In the genomic region with DNA sequence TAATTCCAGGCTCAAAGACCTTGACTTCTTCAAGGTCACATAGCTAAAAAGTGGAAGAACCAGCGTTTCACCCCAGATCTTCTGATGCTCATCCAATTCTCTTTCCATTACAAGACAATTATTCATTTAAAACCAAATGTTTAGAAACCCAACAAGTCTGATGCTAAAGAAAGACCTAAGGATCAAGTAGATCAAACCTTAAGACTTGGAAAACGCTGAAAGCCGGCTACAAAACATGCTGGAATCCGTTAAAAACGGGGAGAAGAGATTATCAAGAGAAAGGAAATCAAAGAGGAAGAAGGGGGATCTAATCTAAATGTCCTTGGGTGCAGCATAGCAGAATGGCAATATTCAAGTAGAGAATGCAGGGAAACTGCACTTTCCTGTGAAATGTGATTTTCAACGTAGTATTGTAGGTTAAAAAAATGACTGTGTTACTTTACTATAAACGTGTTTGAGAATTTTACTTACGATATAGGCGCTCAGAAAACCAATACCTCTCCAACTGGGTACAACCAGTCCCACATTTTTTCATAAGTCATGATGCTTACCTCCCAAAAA, we compare ENCODE assay signal across 9 cellular contexts. TPM values are rescaled to one million over a fixed set of nuclear protein-coding genes. Genes with fewer than 3 reads are reported as not detected.
DNase-seq lines count a peak whose midpoint lies in the region; ATAC-seq and TF ChIP-seq lines count a peak whose summit lies in the region.
"Had no signal": no experiment of that assay in that cellular context is flagged by ENCODE, and none has a peak within 500 bp of the region (broad histone marks: within the 10 kb centered on the region; RNA-seq: fewer than 3 reads in every experiment).

No MANE protein-coding gene starts in this region.

- H3K27ac Mint-ChIP-seq in GM23338 = no peak overlapping the region
- no peak overlapping the region for H3K27ac Mint-ChIP-seq in glutamatergic neuron (ENCODE audit: unreplicated experiment)

- no peaks in the 10 kb centered on the region for H3K9me2 ChIP-seq in GM23338 (ENCODE audit: insufficient read depth)

- peak overlapping the region in 2 of 3 donors; percentile 78 to 79 for H3K9ac ChIP-seq in skeletal muscle tissue (ENCODE audit: low read depth in 1 of 3, low read length in 3 of 3)

- no peaks in the 10 kb centered on the region for H4K20me1 ChIP-seq in GM23338 (replicated peaks; ENCODE audit: insufficient read depth)

- H3K36me3 ChIP-seq in GM23338 (ENCODE audit: insufficient read depth) (no peaks in the 10 kb centered on the region), WERI-Rb-1 (no peaks in the 10 kb centered on the region), skeletal muscle tissue (ENCODE audit: control insufficient read depth in 3 of 3, insufficient read depth in 3 of 3, low read length in 3 of 3) (peaks cover 0 to 2% (median 0%) of the 10 kb centered on the region in 3 donors)

- H3K4me1 ChIP-seq in GM23338 (ENCODE audit: insufficient read depth) (peaks cover 13% of the 10 kb centered on the region; the same call in 1 of the 2 replicates), skeletal muscle tissue (ENCODE audit: control insufficient read depth in 3 of 3, insufficient read depth in 3 of 3, low read length in 3 of 3) (peaks cover 14 to 19% (median 15%) of the 10 kb centered on the region in 3 donors)

- H2AFZ ChIP-seq in GM23338 = peak overlapping the region; percentile 78; the same call in 1 of the 2 replicates

- H3K27me3 ChIP-seq in GM23338 (ENCODE audit: insufficient read depth) (peaks cover 47% of the 10 kb centered on the region), WERI-Rb-1 (ENCODE audit: insufficient read depth, low read depth, severe bottlenecking) (no peaks in the 10 kb centered on the region), skeletal muscle tissue (ENCODE audit: control insufficient read depth in 3 of 3, insufficient read depth in 3 of 3, low read length in 3 of 3) (no peaks in the 10 kb centered on the region)

- TF ChIP-seq CTCF in GM23338 (conservative IDR thresholded peaks at IDR 0.05; ENCODE audit: low read depth in 2 of 2) = no peak
- no peak for TF ChIP-seq CTCF in WERI-Rb-1 (IDR thresholded peaks at IDR 0.05; ENCODE audit: low read depth, low read length)
- no peak for TF ChIP-seq CTCF in glutamatergic neuron (IDR thresholded peaks at IDR 0.05; ENCODE audit: partially characterized antibody, unreplicated experiment)

- H3K9me3 ChIP-seq in WERI-Rb-1 (ENCODE audit: severe bottlenecking) = no peaks in the 10 kb centered on the region
- H3K9me3 ChIP-seq in skeletal muscle tissue (ENCODE audit: control insufficient read depth in 3 of 3, low read length in 3 of 3) = no peaks in the 10 kb centered on the region

- peak overlapping the region; percentile 84 for H3K4me2 ChIP-seq in GM23338

- H3K27ac ChIP-seq in GM23338 (ENCODE audit: low read depth) = no peak overlapping the region
- H3K27ac ChIP-seq in WERI-Rb-1 = no peak overlapping the region
- H3K27ac ChIP-seq in skeletal muscle tissue (ENCODE audit: low read depth, low read length) = no peak overlapping the region

- ATAC-seq in GM23338 (no peak), HG02970 (IDR thresholded peaks at IDR 0.05; ENCODE audit: low FRiP score, unreplicated experiment) (no peak)

- 0 out of 2 replicates have a peak, but pooled peaks cover 5% of the 10 kb centered on the region for H3K79me2 ChIP-seq in GM23338 (replicated peaks; ENCODE audit: insufficient read depth)

- H3K4me1 Mint-ChIP-seq in GM23338 (peaks cover 14% of the 10 kb centered on the region), glutamatergic neuron (ENCODE audit: low read depth, unreplicated experiment) (peaks cover 4% of the 10 kb centered on the region)

- H3K27me3 Mint-ChIP-seq in GM23338 (ENCODE audit: insufficient read depth, low read depth, poor library complexity) (peaks cover 35% of the 10 kb centered on the region), glutamatergic neuron (ENCODE audit: unreplicated experiment) (peaks cover 12% of the 10 kb centered on the region)

- no peaks in the 10 kb centered on the region; the same call in 2 of the 3 replicates for H3K36me3 Mint-ChIP-seq in GM23338 (ENCODE audit: low read depth)
- H3K36me3 Mint-ChIP-seq in glutamatergic neuron (ENCODE audit: unreplicated experiment) = no peaks in the 10 kb centered on the region

- peaks cover 6% of the 10 kb centered on the region; the same call in 1 of the 2 replicates for H3F3A ChIP-seq in GM23338 (replicated peaks; ENCODE audit: low read depth)

- H3K9me3 Mint-ChIP-seq in GM23338 (no peaks in the 10 kb centered on the region), glutamatergic neuron (ENCODE audit: unreplicated experiment) (peaks cover 15% of the 10 kb centered on the region)

- no peak for DNase-seq in GM23338 (ENCODE audit: low spot score)
- no peak for DNase-seq in WERI-Rb-1
- DNase-seq in glutamatergic neuron = no peak
- DNase-seq in epidermal melanocyte (ENCODE audit: insufficient read length, low spot score) = no peak
- DNase-seq in COLO668 (lab: John Stamatoyannopoulos, UW; ENCODE audit: unreplicated experiment) = no peak
- no peak for DNase-seq in stimulated activated CD8-positive, alpha-beta memory T cell treated with anti-CD3 and anti-CD28 coated beads, Interleukin-4, amount 100 ng/mL, for 48 hours
- DNase-seq: SIG-M5 had no signal

- H3K4me3 ChIP-seq in GM23338 (peak overlapping the region; percentile 88), WERI-Rb-1 (ENCODE audit: low read depth, low read length) (peak overlapping the region; percentile 60), skeletal muscle tissue (ENCODE audit: low read length in 3 of 3) (peak overlapping the region; percentile 63 to 86 (median 82))

- H3K4me3 Mint-ChIP-seq in GM23338 = peak overlapping the region; percentile 86
- peak overlapping the region; percentile 92 for H3K4me3 Mint-ChIP-seq in glutamatergic neuron (ENCODE audit: unreplicated experiment)

TF ChIP-seq in GM23338, 12 proteins besides CTCF, POLR2A, EP300 and RAD21:
- peak; percentile 72 for TF ChIP-seq EZH2 (IDR thresholded peaks at IDR 0.05; ENCODE audit: low read depth, unreplicated experiment)
- TF ChIP-seq, protein P1, sequence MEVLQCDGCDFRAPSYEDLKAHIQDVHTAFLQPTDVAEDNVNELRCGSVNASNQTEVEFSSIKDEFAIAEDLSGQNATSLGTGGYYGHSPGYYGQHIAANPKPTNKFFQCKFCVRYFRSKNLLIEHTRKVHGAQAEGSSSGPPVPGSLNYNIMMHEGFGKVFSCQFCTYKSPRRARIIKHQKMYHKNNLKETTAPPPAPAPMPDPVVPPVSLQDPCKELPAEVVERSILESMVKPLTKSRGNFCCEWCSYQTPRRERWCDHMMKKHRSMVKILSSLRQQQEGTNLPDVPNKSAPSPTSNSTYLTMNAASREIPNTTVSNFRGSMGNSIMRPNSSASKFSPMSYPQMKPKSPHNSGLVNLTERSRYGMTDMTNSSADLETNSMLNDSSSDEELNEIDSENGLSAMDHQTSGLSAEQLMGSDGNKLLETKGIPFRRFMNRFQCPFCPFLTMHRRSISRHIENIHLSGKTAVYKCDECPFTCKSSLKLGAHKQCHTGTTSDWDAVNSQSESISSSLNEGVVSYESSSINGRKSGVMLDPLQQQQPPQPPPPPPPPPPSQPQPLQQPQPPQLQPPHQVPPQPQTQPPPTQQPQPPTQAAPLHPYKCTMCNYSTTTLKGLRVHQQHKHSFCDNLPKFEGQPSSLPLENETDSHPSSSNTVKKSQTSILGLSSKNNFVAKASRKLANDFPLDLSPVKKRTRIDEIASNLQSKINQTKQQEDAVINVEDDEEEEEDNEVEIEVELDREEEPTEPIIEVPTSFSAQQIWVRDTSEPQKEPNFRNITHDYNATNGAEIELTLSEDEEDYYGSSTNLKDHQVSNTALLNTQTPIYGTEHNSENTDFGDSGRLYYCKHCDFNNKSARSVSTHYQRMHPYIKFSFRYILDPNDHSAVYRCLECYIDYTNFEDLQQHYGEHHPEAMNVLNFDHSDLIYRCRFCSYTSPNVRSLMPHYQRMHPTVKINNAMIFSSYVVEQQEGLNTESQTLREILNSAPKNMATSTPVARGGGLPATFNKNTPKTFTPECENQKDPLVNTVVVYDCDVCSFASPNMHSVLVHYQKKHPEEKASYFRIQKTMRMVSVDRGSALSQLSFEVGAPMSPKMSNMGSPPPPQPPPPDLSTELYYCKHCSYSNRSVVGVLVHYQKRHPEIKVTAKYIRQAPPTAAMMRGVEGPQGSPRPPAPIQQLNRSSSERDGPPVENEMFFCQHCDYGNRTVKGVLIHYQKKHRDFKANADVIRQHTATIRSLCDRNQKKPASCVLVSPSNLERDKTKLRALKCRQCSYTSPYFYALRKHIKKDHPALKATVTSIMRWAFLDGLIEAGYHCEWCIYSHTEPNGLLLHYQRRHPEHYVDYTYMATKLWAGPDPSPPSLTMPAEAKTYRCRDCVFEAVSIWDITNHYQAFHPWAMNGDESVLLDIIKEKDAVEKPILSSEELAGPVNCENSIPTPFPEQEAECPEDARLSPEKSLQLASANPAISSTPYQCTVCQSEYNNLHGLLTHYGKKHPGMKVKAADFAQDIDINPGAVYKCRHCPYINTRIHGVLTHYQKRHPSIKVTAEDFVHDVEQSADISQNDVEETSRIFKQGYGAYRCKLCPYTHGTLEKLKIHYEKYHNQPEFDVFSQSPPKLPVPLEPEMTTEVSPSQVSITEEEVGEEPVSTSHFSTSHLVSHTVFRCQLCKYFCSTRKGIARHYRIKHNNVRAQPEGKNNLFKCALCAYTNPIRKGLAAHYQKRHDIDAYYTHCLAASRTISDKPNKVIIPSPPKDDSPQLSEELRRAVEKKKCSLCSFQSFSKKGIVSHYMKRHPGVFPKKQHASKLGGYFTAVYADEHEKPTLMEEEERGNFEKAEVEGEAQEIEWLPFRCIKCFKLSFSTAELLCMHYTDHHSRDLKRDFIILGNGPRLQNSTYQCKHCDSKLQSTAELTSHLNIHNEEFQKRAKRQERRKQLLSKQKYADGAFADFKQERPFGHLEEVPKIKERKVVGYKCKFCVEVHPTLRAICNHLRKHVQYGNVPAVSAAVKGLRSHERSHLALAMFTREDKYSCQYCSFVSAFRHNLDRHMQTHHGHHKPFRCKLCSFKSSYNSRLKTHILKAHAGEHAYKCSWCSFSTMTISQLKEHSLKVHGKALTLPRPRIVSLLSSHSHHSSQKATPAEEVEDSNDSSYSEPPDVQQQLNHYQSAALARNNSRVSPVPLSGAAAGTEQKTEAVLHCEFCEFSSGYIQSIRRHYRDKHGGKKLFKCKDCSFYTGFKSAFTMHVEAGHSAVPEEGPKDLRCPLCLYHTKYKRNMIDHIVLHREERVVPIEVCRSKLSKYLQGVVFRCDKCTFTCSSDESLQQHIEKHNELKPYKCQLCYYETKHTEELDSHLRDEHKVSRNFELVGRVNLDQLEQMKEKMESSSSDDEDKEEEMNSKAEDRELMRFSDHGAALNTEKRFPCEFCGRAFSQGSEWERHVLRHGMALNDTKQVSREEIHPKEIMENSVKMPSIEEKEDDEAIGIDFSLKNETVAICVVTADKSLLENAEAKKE (CRISPR knock-in tag; IDR thresholded peaks at IDR 0.05) = no peak

RNA-seq across cellular contexts. Expression of a gene that starts 1.3 kb away (rescaled TPM):
- total RNA-seq in GM23338 (2014; rRNA removed; shearing (Covaris generic)) = 6.5 and 8.5 TPM in 2 replicates
- 2.0 and 3.8 TPM in 2 replicates for polyA plus RNA-seq in GM23338 (2016; fragmentation: Nextera tagmentation; extraction: Ambion mirVana)
- 24.6 TPM for total RNA-seq in glutamatergic neuron (ENCODE audit: unreplicated experiment)
- total RNA-seq in skeletal muscle tissue = 4.7 TPM
